In the genomic region with DNA sequence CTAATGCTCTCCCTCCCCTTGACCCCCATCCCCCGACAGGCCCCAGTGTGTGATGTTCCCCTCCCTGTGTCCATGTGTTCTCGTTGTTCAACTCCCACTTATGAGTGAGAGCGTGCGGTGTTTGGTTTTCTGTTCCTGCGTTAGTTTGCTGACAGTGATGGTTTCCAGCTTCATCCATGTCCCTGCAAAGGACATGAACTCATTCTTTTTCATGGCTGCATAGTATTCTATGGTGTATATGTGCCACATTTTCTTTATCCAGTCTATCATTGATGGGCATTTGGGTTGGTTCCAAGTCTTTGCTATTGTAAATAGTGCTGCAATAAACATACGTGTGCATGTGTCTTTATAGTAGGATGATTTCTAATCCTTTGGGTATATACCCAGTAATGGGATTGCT, we compare ENCODE assay signal across 7 cellular contexts. TPM values are rescaled to one million over a fixed set of nuclear protein-coding genes. Genes with fewer than 3 reads are reported as not detected.
DNase-seq lines count a peak whose midpoint lies in the region; TF ChIP-seq lines count a peak whose summit lies in the region.
"Not testable (repeated sequence)": the region's sequence is repeated elsewhere in the genome, so short reads cannot be mapped to it uniquely, and the experiment has no call there.
"Had no signal": no experiment of that assay in that cellular context is flagged by ENCODE, and none has a peak within 500 bp of the region (broad histone marks: within the 10 kb centered on the region; RNA-seq: fewer than 3 reads in every experiment).

No MANE protein-coding gene starts in this region.

- H3K4me2 ChIP-seq in neural progenitor cell, result not testable (repeated sequence)

- not testable (repeated sequence) for H3K4me3 ChIP-seq in HEK293 (ENCODE audit: low read depth, low read length); neural progenitor cell

- CTCF ChIA-PET in HEK293 (lab: Yijun Ruan, JAX), result interaction anchor here (0.6 to 9.6 kb wide), 30 partner anchors 7 to 282 kb away, joined by 3 to 540 read pairs (median 7); a partner anchor contains a TSS

- H3K4me3 Mint-ChIP-seq in neural progenitor cell, result peak overlapping the region; percentile 12

- not testable (repeated sequence) for H3K27ac Mint-ChIP-seq in neural progenitor cell

- H3K27ac ChIP-seq in HEK293 (ENCODE audit: extremely low read depth, low read depth, low read length); neural progenitor cell: not testable (repeated sequence)

- H3K27me3 Mint-ChIP-seq in neural progenitor cell (ENCODE audit: insufficient read depth, low read depth), result not testable (repeated sequence)

- H3K9ac ChIP-seq in neural progenitor cell, result not testable (repeated sequence)

- H3K79me2 ChIP-seq in neural progenitor cell (ENCODE audit: low read depth), result not testable (repeated sequence)

- not testable (repeated sequence) for DNase-seq in neural progenitor cell (ENCODE audit: low spot score)

- not testable (repeated sequence) for H3K36me3 ChIP-seq in HEK293 (ENCODE audit: control insufficient read depth in 2 of 2, insufficient read depth in 1 of 2, low read length in 2 of 2); neural progenitor cell

- H3K27me3 ChIP-seq in neural progenitor cell, result peaks cover 32% of the 10 kb centered on the region

- H4K20me1 ChIP-seq in neural progenitor cell (ENCODE audit: low read depth), result not testable (repeated sequence)

- not testable (repeated sequence) for H3F3A ChIP-seq in neural progenitor cell (ENCODE audit: low read depth)

- not testable (repeated sequence) for H3K4me1 ChIP-seq in HEK293 (ENCODE audit: control insufficient read depth, insufficient read depth, low read length); neural progenitor cell

- POLR2A ChIA-PET in HEK293 (lab: Yijun Ruan, JAX), result not testable (repeated sequence)

- not testable (repeated sequence) for H2AFZ ChIP-seq in neural progenitor cell (replicated peaks)

- not testable (repeated sequence) for TF ChIP-seq CTCF in HEK293 (tag by site-specific recombination; IDR thresholded peaks at IDR 0.05); neural progenitor cell (IDR thresholded peaks at IDR 0.05)

- not testable (repeated sequence) for H3K4me1 Mint-ChIP-seq in neural progenitor cell

- not testable (repeated sequence) for H3K36me3 Mint-ChIP-seq in neural progenitor cell

- not testable (repeated sequence) for H3K9me3 ChIP-seq in HEK293 (ENCODE audit: control insufficient read depth, insufficient read depth, low read depth, low read length)
- H3K9me3 ChIP-seq in neural progenitor cell (ENCODE audit: low read depth), result peaks cover 17% of the 10 kb centered on the region

- peaks cover 20% of the 10 kb centered on the region for H3K9me3 Mint-ChIP-seq in neural progenitor cell

TF ChIP-seq in HEK293, 187 proteins besides CTCF, POLR2A, EP300 and RAD21:
- peak; percentile 91 for TF ChIP-seq ZNF146 (tag by site-specific recombination; IDR thresholded peaks at IDR 0.05)

RNA-seq across cellular contexts. Expression of a gene that starts 37.5 kb away (rescaled TPM):
- 0.22 and 0.39 TPM in 2 replicates for total RNA-seq in neural progenitor cell (ENCODE audit: low replicate concordance)
- total RNA-seq: B cell; CD4-positive, alpha-beta memory T cell; CD4-positive, alpha-beta T cell; CD8-positive, alpha-beta memory T cell; CD8-positive, alpha-beta T cell had no signal

RNA-seq across cellular contexts. Expression of a gene that starts 50.8 kb away (rescaled TPM):
- total RNA-seq in neural progenitor cell (ENCODE audit: low replicate concordance), result 19.8 and 22.2 TPM in 2 replicates
